ENCODE assay signal across 21 cellular contexts in genomic region chr16:23711785-23712184, GRCh38. TPM values are rescaled to one million over a fixed set of nuclear protein-coding genes. Genes with fewer than 3 reads are reported as not detected.
"Had no signal": no experiment of that assay in that cellular context is flagged by ENCODE, and none has a peak within 500 bp of the region (broad histone marks: within the 10 kb centered on the region; RNA-seq: fewer than 3 reads in every experiment).

No MANE protein-coding gene starts in this region.

- DNase-seq: activated CD4-positive, alpha-beta memory T cell treated with anti-CD3 and anti-CD28 coated beads for 36 hours; activated CD4-positive, alpha-beta T cell treated with anti-CD3 and anti-CD28 coated beads for 36 hours; activated CD8-positive, alpha-beta memory T cell treated with anti-CD3 and anti-CD28 coated beads, Interleukin-2, amount 10 ng/mL, durations not matched to agents 7 days and 5 days; activated naive CD4-positive, alpha-beta T cell treated with anti-CD3 and anti-CD28 coated beads, Interleukin-2, amount 10 ng/mL, durations not matched to agents 7 days and 5 days; activated T-cell treated with anti-CD3 and anti-CD28 coated beads, Interleukin-2, amount 50 U/mL, for 24 hours; dorsolateral prefrontal cortex; erythroblast; kidney; left ventricle myocardium inferior; nephron progenitor cell; right cardiac atrium; WERI-Rb-1 had no signal

- H3K36me3 Mint-ChIP-seq: activated CD4-positive, alpha-beta memory T cell treated with anti-CD3 and anti-CD28 coated beads for 36 hours; activated CD8-positive, alpha-beta memory T cell treated with anti-CD3 and anti-CD28 coated beads, Interleukin-2, amount 10 ng/mL, durations not matched to agents 7 days and 5 days had no signal

- H3K4me3 Mint-ChIP-seq: activated CD4-positive, alpha-beta memory T cell treated with anti-CD3 and anti-CD28 coated beads for 36 hours; activated CD4-positive, alpha-beta T cell treated with anti-CD3 and anti-CD28 coated beads for 36 hours; activated CD8-positive, alpha-beta memory T cell treated with anti-CD3 and anti-CD28 coated beads, Interleukin-2, amount 10 ng/mL, durations not matched to agents 7 days and 5 days; activated naive CD4-positive, alpha-beta T cell treated with anti-CD3 and anti-CD28 coated beads, Interleukin-2, amount 10 ng/mL, durations not matched to agents 7 days and 5 days; activated T-cell treated with anti-CD3 and anti-CD28 coated beads, Interleukin-2, amount 50 U/mL, for 24 hours; memory B cell; nephron progenitor cell; stimulated activated naive CD8-positive, alpha-beta T cell treated with anti-CD3 and anti-CD28 coated beads, Interleukin-15, Interleukin-2, amounts not matched to agents 100 ng/mL and 50 ng/mL, for 24 hours; T-helper 1 cell treated with Interleukin-12 subunit alpha and Interleukin-12 subunit beta and Interleukin-4 antibody, amounts not matched to agents 30 μg/mL and 1 μg/mL, for 36 hours had no signal

- H3K4me1 ChIP-seq: ascending aorta had no signal

- H3K27me3 ChIP-seq: ascending aorta had no signal

- H3K27ac ChIP-seq: ascending aorta, dorsolateral prefrontal cortex, hepatocyte, left ventricle myocardium inferior, thoracic aorta, WERI-Rb-1 had no signal

- H3K79me2 ChIP-seq: hepatocyte had no signal

- H3K27ac Mint-ChIP-seq: activated CD4-positive, alpha-beta memory T cell treated with anti-CD3 and anti-CD28 coated beads for 36 hours; activated CD4-positive, alpha-beta T cell treated with anti-CD3 and anti-CD28 coated beads for 36 hours; activated CD8-positive, alpha-beta memory T cell treated with anti-CD3 and anti-CD28 coated beads, Interleukin-2, amount 10 ng/mL, durations not matched to agents 7 days and 5 days; activated naive CD4-positive, alpha-beta T cell treated with anti-CD3 and anti-CD28 coated beads, Interleukin-2, amount 10 ng/mL, durations not matched to agents 7 days and 5 days; activated T-cell treated with anti-CD3 and anti-CD28 coated beads, Interleukin-2, amount 50 U/mL, for 24 hours; memory B cell; nephron progenitor cell; progenitor cell of endocrine pancreas; stimulated activated naive CD8-positive, alpha-beta T cell treated with anti-CD3 and anti-CD28 coated beads, Interleukin-15, Interleukin-2, amounts not matched to agents 100 ng/mL and 50 ng/mL, for 24 hours; T-helper 1 cell treated with Interleukin-12 subunit alpha and Interleukin-12 subunit beta and Interleukin-4 antibody, amounts not matched to agents 30 μg/mL and 1 μg/mL, for 36 hours had no signal

- H3K4me2 ChIP-seq: hepatocyte, smooth muscle cell had no signal

- H2AFZ ChIP-seq: hepatocyte had no signal

- H3K36me3 ChIP-seq: ascending aorta, left ventricle myocardium inferior, thoracic aorta, WERI-Rb-1 had no signal

- H3K4me1 Mint-ChIP-seq: activated CD4-positive, alpha-beta T cell treated with anti-CD3 and anti-CD28 coated beads for 36 hours; activated CD8-positive, alpha-beta memory T cell treated with anti-CD3 and anti-CD28 coated beads, Interleukin-2, amount 10 ng/mL, durations not matched to agents 7 days and 5 days; activated naive CD4-positive, alpha-beta T cell treated with anti-CD3 and anti-CD28 coated beads, Interleukin-2, amount 10 ng/mL, durations not matched to agents 7 days and 5 days; memory B cell; nephron progenitor cell had no signal

- H3K4me3 ChIP-seq: ascending aorta, dorsolateral prefrontal cortex, hepatocyte, left ventricle myocardium inferior, smooth muscle cell, thoracic aorta had no signal

RNA-seq across cellular contexts. Expression of gene ERN2, which starts 1.2 kb away (rescaled TPM):
- total RNA-seq: activated CD4-positive, alpha-beta memory T cell treated with anti-CD3 and anti-CD28 coated beads for 36 hours; activated CD4-positive, alpha-beta T cell treated with anti-CD3 and anti-CD28 coated beads for 36 hours; activated CD8-positive, alpha-beta memory T cell treated with anti-CD3 and anti-CD28 coated beads, Interleukin-2, amount 10 ng/mL, durations not matched to agents 7 days and 5 days; ascending aorta; kidney; left ventricle myocardium inferior; omental fat pad; smooth muscle cell had no signal

RNA-seq across cellular contexts. Expression of gene CHP2, which starts 43.0 kb away (rescaled TPM):
- total RNA-seq: activated CD4-positive, alpha-beta memory T cell treated with anti-CD3 and anti-CD28 coated beads for 36 hours; activated CD4-positive, alpha-beta T cell treated with anti-CD3 and anti-CD28 coated beads for 36 hours; activated CD8-positive, alpha-beta memory T cell treated with anti-CD3 and anti-CD28 coated beads, Interleukin-2, amount 10 ng/mL, durations not matched to agents 7 days and 5 days; ascending aorta; kidney; left ventricle myocardium inferior; omental fat pad; progenitor cell of endocrine pancreas; right cardiac atrium; smooth muscle cell; thoracic aorta had no signal
